19 cellular contexts compared by ENCODE assay signal in genomic region chr5:113092683-113093082, GRCh38.
DNase-seq lines count a peak whose midpoint lies in the region; ATAC-seq and TF ChIP-seq lines count a peak whose summit lies in the region.
"Had no signal": no experiment of that assay in that cellular context is flagged by ENCODE, and none has a peak within 500 bp of the region (broad histone marks: within the 10 kb centered on the region; RNA-seq: fewer than 3 reads in every experiment).

No MANE protein-coding gene starts in this region.

- H3K4me1 ChIP-seq in mammary epithelial cell (ENCODE audit: insufficient read depth, low read length), result peaks cover 28% of the 10 kb centered on the region
- peaks cover 5% of the 10 kb centered on the region for H3K4me1 ChIP-seq in hepatocyte (ENCODE audit: insufficient read depth)
- H3K4me1 ChIP-seq in upper lobe of right lung, result no peaks in the 10 kb centered on the region

- H3K36me3 Mint-ChIP-seq in activated CD4-positive, alpha-beta T cell treated with anti-CD3 and anti-CD28 coated beads, Interleukin-2, amount 10 ng/mL, durations not matched to agents 7 days and 5 days (ENCODE audit: low read depth), result no peaks in the 10 kb centered on the region
- H3K36me3 Mint-ChIP-seq in activated naive CD8-positive, alpha-beta T cell treated with anti-CD3 and anti-CD28 coated beads for 36 hours, result no peaks in the 10 kb centered on the region

- H3K27me3 ChIP-seq in mammary epithelial cell (ENCODE audit: insufficient read depth, low read length), result no peaks in the 10 kb centered on the region
- H3K27me3 ChIP-seq in hepatocyte, result no peaks in the 10 kb centered on the region
- no peaks in the 10 kb centered on the region for H3K27me3 ChIP-seq in upper lobe of right lung
- H3K27me3 ChIP-seq: esophagus squamous epithelium had no signal

- H3K79me2 ChIP-seq in mammary epithelial cell (ENCODE audit: insufficient read depth, low read length) (peaks cover 7% of the 10 kb centered on the region), hepatocyte (peaks cover 4% of the 10 kb centered on the region)

- H3K9me3 Mint-ChIP-seq in activated CD4-positive, alpha-beta T cell treated with anti-CD3 and anti-CD28 coated beads, Interleukin-2, amount 10 ng/mL, durations not matched to agents 7 days and 5 days, result no peaks in the 10 kb centered on the region
- no peaks in the 10 kb centered on the region for H3K9me3 Mint-ChIP-seq in activated naive CD8-positive, alpha-beta T cell treated with anti-CD3 and anti-CD28 coated beads for 36 hours
- H3K9me3 Mint-ChIP-seq: T-helper 1 cell treated with Interleukin-12 subunit alpha and Interleukin-12 subunit beta and Interleukin-4 antibody, amounts not matched to agents 30 μg/mL and 1 μg/mL, for 36 hours had no signal

- H3K9ac ChIP-seq in mammary epithelial cell (ENCODE audit: insufficient read depth, low read length), result no peak overlapping the region

- intact Hi-C loops in mammary epithelial cell (cut with micrococcal nuclease) (loop anchor here (10.0 kb wide), 1 partner anchor 98 kb away; no protein-coding TSS in a partner anchor), upper lobe of right lung (cut with DNase I) (no loop called here)

- no peaks in the 10 kb centered on the region for H3K4me1 Mint-ChIP-seq in activated CD4-positive, alpha-beta T cell treated with anti-CD3 and anti-CD28 coated beads, Interleukin-2, amount 10 ng/mL, durations not matched to agents 7 days and 5 days
- H3K4me1 Mint-ChIP-seq in activated naive CD8-positive, alpha-beta T cell treated with anti-CD3 and anti-CD28 coated beads for 36 hours, result peaks cover 8% of the 10 kb centered on the region

- no peak overlapping the region for H2AFZ ChIP-seq in mammary epithelial cell (ENCODE audit: low read depth, low read length)
- no peak overlapping the region for H2AFZ ChIP-seq in hepatocyte

- H3K4me3 ChIP-seq in mammary epithelial cell (replicated peaks in 1 of 3; ENCODE audit: insufficient read depth in 1 of 3, low read depth in 2 of 3, low read length in 3 of 3) (no peak overlapping the region), hepatocyte (no peak overlapping the region), upper lobe of right lung (no peak overlapping the region)
- H3K4me3 ChIP-seq: esophagus squamous epithelium had no signal

- POLR2A ChIA-PET in activated CD4-positive, alpha-beta T cell treated with anti-CD3 and anti-CD28 coated beads, Interleukin-2, amount 10 ng/mL, durations not matched to agents 7 days and 5 days (lab: Charles Lee), result no interaction called here

- WGBS in mammary epithelial cell (ENCODE audit: low coverage, missing lambda C conversion rate), result 29% methylated on average over 4 of the region's 4 CpGs
- WGBS in hepatocyte (ENCODE audit: low lambda C conversion rate, missing lambda C conversion rate), result 41% methylated on average over 4 of the region's 4 CpGs

- DNase-seq in NCI-H146 (lab: John Stamatoyannopoulos, UW) (peak; percentile 25), NCI-H146 treated with DMSO at 0.1 percent for 48 hours (lab: John Stamatoyannopoulos, UW; ENCODE audit: unreplicated experiment) (no peak), mammary epithelial cell (peak; percentile 84), hepatocyte (ENCODE audit: low spot score) (peak; percentile 41), upper lobe of right lung (no peak)
- no peak for DNase-seq in stimulated activated CD8-positive, alpha-beta memory T cell treated with anti-CD3 and anti-CD28 coated beads, Interleukin-4, amount 100 ng/mL, for 48 hours
- no peak for DNase-seq in activated CD4-positive, alpha-beta T cell treated with anti-CD3 and anti-CD28 coated beads, Interleukin-2, amount 10 ng/mL, durations not matched to agents 7 days and 5 days
- DNase-seq in activated naive CD8-positive, alpha-beta T cell treated with anti-CD3 and anti-CD28 coated beads for 36 hours, result no peak
- DNase-seq: 8988T; activated CD4-positive, alpha-beta T cell treated with anti-CD3 and anti-CD28 coated beads, Interleukin-2, amount 50 U/mL, for 4 hours; activated gamma-delta T cell; amniotic stem cell; COR-L47; esophagus squamous epithelium; left ventricle myocardium superior; NCI-H1417; SHP77 treated with DMSO at 0.1 percent for 48 hours; stimulated activated CD4-positive, alpha-beta T cell treated with anti-CD3 and anti-CD28 coated beads, Interleukin-12 subunit alpha, Interleukin-12 subunit beta, amount 100 ng/mL, for 4 hours had no signal

- H3K36me3 ChIP-seq in mammary epithelial cell (ENCODE audit: insufficient read depth, low read length) (no peaks in the 10 kb centered on the region), hepatocyte (replicated peaks; ENCODE audit: insufficient read depth, low read depth) (no peaks in the 10 kb centered on the region), upper lobe of right lung (no peaks in the 10 kb centered on the region)

- no peaks in the 10 kb centered on the region for H3K9me2 ChIP-seq in hepatocyte (replicated peaks; ENCODE audit: insufficient read depth)

- peaks cover 4% of the 10 kb centered on the region for H3K27me3 Mint-ChIP-seq in activated CD4-positive, alpha-beta T cell treated with anti-CD3 and anti-CD28 coated beads, Interleukin-2, amount 10 ng/mL, durations not matched to agents 7 days and 5 days
- no peaks in the 10 kb centered on the region for H3K27me3 Mint-ChIP-seq in activated naive CD8-positive, alpha-beta T cell treated with anti-CD3 and anti-CD28 coated beads for 36 hours

- in situ Hi-C loops in mammary epithelial cell (cut with MboI; ENCODE audit: low sequenced_read_pairs in 2 of 2), result no loop called here

- H3K27ac ChIP-seq in mammary epithelial cell (ENCODE audit: insufficient read depth, low read depth, low read length) (no peak overlapping the region), hepatocyte (peak overlapping the region; percentile 74), upper lobe of right lung (no peak overlapping the region)
- H3K27ac ChIP-seq: esophagus squamous epithelium had no signal

- H4K20me1 ChIP-seq in mammary epithelial cell (ENCODE audit: insufficient read depth, low read length) (no peaks in the 10 kb centered on the region), hepatocyte (ENCODE audit: insufficient read depth, poor library complexity, severe bottlenecking) (no peaks in the 10 kb centered on the region)

- no peak for TF ChIP-seq CTCF in mammary epithelial cell (conservative IDR thresholded peaks at IDR 0.05 in 1 of 2, IDR thresholded peaks at IDR 0.05 in 1 of 2; ENCODE audit: extremely low read depth in 1 of 2, insufficient read depth in 1 of 2, low read depth in 1 of 2, low read length in 2 of 2)
- TF ChIP-seq CTCF in hepatocyte (IDR thresholded peaks at IDR 0.05; ENCODE audit: poor library complexity), result no peak
- TF ChIP-seq CTCF in upper lobe of right lung (IDR thresholded peaks at IDR 0.05), result no peak

- no TSS peak for BruUV-seq in mammary epithelial cell (replicated peaks; lab: Mats Ljungman, UMichigan)

- no peak overlapping the region for H3K4me3 Mint-ChIP-seq in activated CD4-positive, alpha-beta T cell treated with anti-CD3 and anti-CD28 coated beads, Interleukin-2, amount 10 ng/mL, durations not matched to agents 7 days and 5 days
- H3K4me3 Mint-ChIP-seq in activated naive CD8-positive, alpha-beta T cell treated with anti-CD3 and anti-CD28 coated beads for 36 hours, result no peak overlapping the region
- H3K4me3 Mint-ChIP-seq: T-helper 1 cell treated with Interleukin-12 subunit alpha and Interleukin-12 subunit beta and Interleukin-4 antibody, amounts not matched to agents 30 μg/mL and 1 μg/mL, for 36 hours had no signal

- H3K4me2 ChIP-seq in mammary epithelial cell (ENCODE audit: insufficient read depth, low read depth, low read length) (peak overlapping the region; percentile 1), hepatocyte (peak overlapping the region; percentile 24)

- H3K9me3 ChIP-seq in mammary epithelial cell (replicated peaks; ENCODE audit: insufficient read depth, low read length) (no peaks in the 10 kb centered on the region), hepatocyte (ENCODE audit: low read depth) (no peaks in the 10 kb centered on the region), upper lobe of right lung (no peaks in the 10 kb centered on the region)
- H3K9me3 ChIP-seq: esophagus squamous epithelium had no signal

- dilution Hi-C loops in mammary epithelial cell (cut with HindIII; ENCODE audit: low sequenced_read_pairs), result no loop called here

- no peak overlapping the region for H3K27ac Mint-ChIP-seq in activated CD4-positive, alpha-beta T cell treated with anti-CD3 and anti-CD28 coated beads, Interleukin-2, amount 10 ng/mL, durations not matched to agents 7 days and 5 days
- H3K27ac Mint-ChIP-seq in activated naive CD8-positive, alpha-beta T cell treated with anti-CD3 and anti-CD28 coated beads for 36 hours, result no peak overlapping the region
- H3K27ac Mint-ChIP-seq: T-helper 1 cell treated with Interleukin-12 subunit alpha and Interleukin-12 subunit beta and Interleukin-4 antibody, amounts not matched to agents 30 μg/mL and 1 μg/mL, for 36 hours had no signal

- ATAC-seq in upper lobe of right lung, result peak; percentile 70
- ATAC-seq: left ventricle myocardium superior had no signal

- CTCF ChIA-PET in mammary epithelial cell (lab: Charles Lee; ENCODE audit: low non-redundant PET), result interaction anchor here (0.5 kb wide), 1 partner anchor 23 kb away, joined by 3 read pairs; no protein-coding TSS in a partner anchor
- CTCF ChIA-PET in activated CD4-positive, alpha-beta T cell treated with anti-CD3 and anti-CD28 coated beads, Interleukin-2, amount 10 ng/mL, durations not matched to agents 7 days and 5 days (lab: Charles Lee), result no interaction called here

Comparison
In these comparisons a context has a peak if more than half of its experiments do, and no peak if none do; other contexts are left out.
1. DNase-seq: peak in NCI-H146 (single experiment), mammary epithelial cell (single experiment) and hepatocyte (single experiment); none in NCI-H146 treated with DMSO at 0.1 percent for 48 hours (single experiment), upper lobe of right lung (single experiment), stimulated activated CD8-positive, alpha-beta memory T cell treated with anti-CD3 and anti-CD28 coated beads, Interleukin-4, amount 100 ng/mL, for 48 hours (single experiment), activated CD4-positive, alpha-beta T cell treated with anti-CD3 and anti-CD28 coated beads, Interleukin-2, amount 10 ng/mL, durations not matched to agents 7 days and 5 days (single experiment) and activated naive CD8-positive, alpha-beta T cell treated with anti-CD3 and anti-CD28 coated beads for 36 hours (single experiment).